In genomic region chr17:38572665-38573365, GRCh38 we compare ENCODE assay signal across 8 cellular contexts. TPM values are rescaled to one million over a fixed set of nuclear protein-coding genes. Genes with fewer than 3 reads are reported as not detected.
DNase-seq lines count a peak whose midpoint lies in the region; ATAC-seq and TF ChIP-seq lines count a peak whose summit lies in the region.

No MANE protein-coding gene starts in this region.

- peak overlapping the region; percentile 61 for H3K4me3 Mint-ChIP-seq in CD8-positive, alpha-beta T cell
- peak overlapping the region; percentile 44 for H3K4me3 Mint-ChIP-seq in activated B cell treated with CpG ODN at 0.5 μM for 24 hours

- H3K27ac ChIP-seq in CD8-positive, alpha-beta T cell (ENCODE audit: low read depth, low read length), result no peak overlapping the region
- no peak overlapping the region for H3K27ac ChIP-seq in HUES6 (ENCODE audit: low read depth, low read length)
- no peak overlapping the region for H3K27ac ChIP-seq in upper lobe of left lung

- POLR2A ChIA-PET in CD8-positive, alpha-beta T cell (lab: Charles Lee), result no interaction called here
- POLR2A ChIA-PET in activated B cell treated with CpG ODN at 0.5 μM for 24 hours (lab: Charles Lee), result no interaction called here

- CTCF ChIA-PET in CD8-positive, alpha-beta T cell (lab: Charles Lee), result interaction anchor here (5.1 kb wide), 1 partner anchor 14 kb away, joined by 33 read pairs; no protein-coding TSS in a partner anchor
- CTCF ChIA-PET in activated B cell treated with CpG ODN at 0.5 μM for 24 hours (lab: Charles Lee), result no interaction called here

- peaks cover 87% of the 10 kb centered on the region for H3K27me3 Mint-ChIP-seq in CD8-positive, alpha-beta T cell (ENCODE audit: low read depth)
- peaks cover 76% of the 10 kb centered on the region for H3K27me3 Mint-ChIP-seq in activated B cell treated with CpG ODN at 0.5 μM for 24 hours

- H3K36me3 ChIP-seq in CD8-positive, alpha-beta T cell (ENCODE audit: insufficient read depth, low read length), result no peaks in the 10 kb centered on the region
- H3K36me3 ChIP-seq in HUES6 (ENCODE audit: control insufficient read depth, insufficient read depth, low read length), result no peaks in the 10 kb centered on the region
- no peaks in the 10 kb centered on the region for H3K36me3 ChIP-seq in upper lobe of left lung

- peaks cover 8% of the 10 kb centered on the region for H3K4me1 ChIP-seq in CD8-positive, alpha-beta T cell (ENCODE audit: insufficient read depth, low read length)
- peaks cover 35% of the 10 kb centered on the region for H3K4me1 ChIP-seq in HUES6 (ENCODE audit: control insufficient read depth, insufficient read depth, low read length)
- H3K4me1 ChIP-seq in upper lobe of left lung, result peaks cover 9 to 19% (median 13%) of the 10 kb centered on the region in 4 donors

- no peak for TF ChIP-seq POLR2A in upper lobe of left lung (IDR thresholded peaks at IDR 0.05)

- no peak overlapping the region for H3K9ac ChIP-seq in HUES6 (ENCODE audit: low read length)

- 2% methylated on average over 54 of the region's 61 CpGs; no CpG with 5 or more reads in 1 of the 2 donors for WGBS in upper lobe of left lung, 2 donors

- H3K9me3 ChIP-seq in CD8-positive, alpha-beta T cell (ENCODE audit: low read length), result no peaks in the 10 kb centered on the region
- H3K9me3 ChIP-seq in HUES6 (ENCODE audit: control insufficient read depth, insufficient read depth, low read depth, low read length) (no peaks in the 10 kb centered on the region), upper lobe of left lung (no peaks in the 10 kb centered on the region)

- no peaks in the 10 kb centered on the region for H3K36me3 Mint-ChIP-seq in CD8-positive, alpha-beta T cell
- no peaks in the 10 kb centered on the region for H3K36me3 Mint-ChIP-seq in activated B cell treated with CpG ODN at 0.5 μM for 24 hours (ENCODE audit: low read depth)

- TF ChIP-seq CTCF in CD8-positive, alpha-beta T cell (IDR thresholded peaks at IDR 0.05), result no peak
- no peak for TF ChIP-seq CTCF in activated B cell treated with CpG ODN at 0.5 μM for 24 hours (IDR thresholded peaks at IDR 0.05)
- TF ChIP-seq CTCF in upper lobe of left lung (IDR thresholded peaks at IDR 0.05), result no peak

- no peak for TF ChIP-seq EP300 in upper lobe of left lung (IDR thresholded peaks at IDR 0.05)

- peaks cover 12% of the 10 kb centered on the region for H3K4me1 Mint-ChIP-seq in CD8-positive, alpha-beta T cell (ENCODE audit: low read depth)
- H3K4me1 Mint-ChIP-seq in activated B cell treated with CpG ODN at 0.5 μM for 24 hours, result peaks cover 15% of the 10 kb centered on the region

- H3K4me3 ChIP-seq in CD8-positive, alpha-beta T cell (ENCODE audit: low read depth, low read length), result no peak overlapping the region
- H3K4me3 ChIP-seq in HUES6 (ENCODE audit: low read depth, low read length), result peak overlapping the region; percentile 58
- H3K4me3 ChIP-seq in upper lobe of left lung, result peak overlapping the region in 3 of 4 donors; percentile 32 to 43 (median 34)

- H3K27me3 ChIP-seq in CD8-positive, alpha-beta T cell (ENCODE audit: insufficient read depth, low read length), result peaks cover 45% of the 10 kb centered on the region
- peaks cover 94% of the 10 kb centered on the region for H3K27me3 ChIP-seq in HUES6 (ENCODE audit: control insufficient read depth, insufficient read depth, low read length)
- H3K27me3 ChIP-seq in upper lobe of left lung, result peaks cover 0 to 31% (median 20%) of the 10 kb centered on the region in 4 donors

- peak; percentile 67 for ATAC-seq in CD8-positive, alpha-beta T cell
- ATAC-seq in activated B cell treated with CpG ODN at 0.5 μM for 24 hours (ENCODE audit: low read depth) (peak; percentile 35), left colon (peak; percentile 40), upper lobe of left lung (ENCODE audit: low FRiP score in 2 of 2) (no peak), esophagus mucosa (no peak)

- no peaks in the 10 kb centered on the region for H3K9me3 Mint-ChIP-seq in CD8-positive, alpha-beta T cell
- H3K9me3 Mint-ChIP-seq in activated B cell treated with CpG ODN at 0.5 μM for 24 hours, result no peaks in the 10 kb centered on the region

- intact Hi-C loops in CD8-positive, alpha-beta T cell (cut with DNase I, micrococcal nuclease), result loop anchor here in 1 of 2 experiments (1.0 kb wide), 1 partner anchor 15 kb away; no protein-coding TSS in a partner anchor
- intact Hi-C loops in activated B cell treated with CpG ODN at 0.5 μM for 24 hours (cut with micrococcal nuclease) (no loop called here), left colon (cut with DNase I, micrococcal nuclease) (no loop called here)

- DNase-seq in CD8-positive, alpha-beta T cell, result no peak
- DNase-seq in activated B cell treated with CpG ODN at 0.5 μM for 24 hours (no peak), left colon (no peak), upper lobe of left lung (peak in 1 of 2 donors; percentile 89), NAMALWA (ENCODE audit: low spot score) (no peak)
- DNase-seq in stimulated activated CD4-positive, alpha-beta T cell treated with anti-CD3 and anti-CD28 coated beads, Interleukin-4, amount 100 ng/mL, for 4 hours, result no peak

- no peak overlapping the region for H3K27ac Mint-ChIP-seq in CD8-positive, alpha-beta T cell
- H3K27ac Mint-ChIP-seq in activated B cell treated with CpG ODN at 0.5 μM for 24 hours, result no peak overlapping the region

RNA-seq across cellular contexts. Expression of gene SRCIN1, which starts 32.9 kb away (rescaled TPM):
- under 1 TPM; 0.47 to 0.52 TPM for total RNA-seq in CD8-positive, alpha-beta T cell
- total RNA-seq in activated B cell treated with CpG ODN at 0.5 μM for 24 hours, result 0.24 and 0.35 TPM in 2 replicates
- 1 to 10 TPM; 3.1 TPM for total RNA-seq in left colon
- 10 to 100 TPM in 2 of 6 donors, 1 to 10 TPM in 4; 1.6 to 16.6 (median 5.6) TPM for total RNA-seq in upper lobe of left lung
- total RNA-seq in esophagus mucosa, result 6.6 TPM

Comparison
In these comparisons a context has a peak if more than half of its experiments do, and no peak if none do; other contexts are left out.
1. ATAC-seq: peak in CD8-positive, alpha-beta T cell (single experiment), activated B cell treated with CpG ODN at 0.5 μM for 24 hours (single experiment) and left colon (single experiment); none in upper lobe of left lung (0 of 2) and esophagus mucosa (single experiment).